In genomic region chr19:10228925-10229324, GRCh38 we compare ENCODE assay signal across 8 cellular contexts. TPM values are rescaled to one million over a fixed set of nuclear protein-coding genes. Genes with fewer than 3 reads are reported as not detected.
DNase-seq lines count a peak whose midpoint lies in the region; ATAC-seq and TF ChIP-seq lines count a peak whose summit lies in the region.

No MANE protein-coding gene starts in this region.

- peaks cover 2% of the 10 kb centered on the region for H3K36me3 Mint-ChIP-seq in activated CD4-positive, alpha-beta T cell treated with anti-CD3 and anti-CD28 coated beads for 36 hours (ENCODE audit: low read depth)
- H3K36me3 Mint-ChIP-seq in activated CD8-positive, alpha-beta T cell treated with anti-CD3 and anti-CD28 coated beads for 36 hours (ENCODE audit: low read depth) = no peaks in the 10 kb centered on the region

- H3K9me3 Mint-ChIP-seq in activated CD4-positive, alpha-beta T cell treated with anti-CD3 and anti-CD28 coated beads for 36 hours (ENCODE audit: low read depth) = no peaks in the 10 kb centered on the region
- H3K9me3 Mint-ChIP-seq in activated CD8-positive, alpha-beta T cell treated with anti-CD3 and anti-CD28 coated beads for 36 hours = no peaks in the 10 kb centered on the region

- peak; percentile 60 for DNase-seq in activated CD4-positive, alpha-beta T cell treated with anti-CD3 and anti-CD28 coated beads for 36 hours
- no peak for DNase-seq in activated CD4-positive, alpha-beta T cell treated with anti-CD3 and anti-CD28 coated beads for 1 hour
- DNase-seq in MG63 (peak; percentile 65), foreskin keratinocyte (no peak), hippocampal formation (lab: John Stamatoyannopoulos, UW) (no peak)
- peak; percentile 61 for DNase-seq in activated CD8-positive, alpha-beta T cell treated with anti-CD3 and anti-CD28 coated beads for 36 hours
- peak; percentile 29 for DNase-seq in stimulated activated CD4-positive, alpha-beta T cell treated with anti-CD3 and anti-CD28 coated beads, Interleukin-4, amount 100 ng/mL, for 1 hour

- H3K36me3 ChIP-seq in MG63 = peaks cover 5% of the 10 kb centered on the region; the same call in 1 of the 2 replicates

- no peak overlapping the region for H3K27ac Mint-ChIP-seq in activated CD4-positive, alpha-beta T cell treated with anti-CD3 and anti-CD28 coated beads for 36 hours
- peak overlapping the region; percentile 16 for H3K27ac Mint-ChIP-seq in activated CD8-positive, alpha-beta T cell treated with anti-CD3 and anti-CD28 coated beads for 36 hours

- POLR2A ChIA-PET in activated CD4-positive, alpha-beta T cell treated with anti-CD3 and anti-CD28 coated beads for 36 hours (lab: Charles Lee) = interaction anchor here (0.6 kb wide), 1 partner anchor 42 kb away, joined by 3 read pairs; the partner anchor contains the start of gene ICAM1
- POLR2A ChIA-PET in activated CD8-positive, alpha-beta T cell treated with anti-CD3 and anti-CD28 coated beads for 36 hours (lab: Charles Lee) = interaction anchor here (0.7 to 1.2 kb wide), 4 partner anchors 30 to 133 kb away, joined by 3 read pairs; no protein-coding TSS in a partner anchor

- no peaks in the 10 kb centered on the region for H3K27me3 Mint-ChIP-seq in activated CD4-positive, alpha-beta T cell treated with anti-CD3 and anti-CD28 coated beads for 36 hours
- H3K27me3 Mint-ChIP-seq in activated CD8-positive, alpha-beta T cell treated with anti-CD3 and anti-CD28 coated beads for 36 hours = no peaks in the 10 kb centered on the region

- CTCF ChIA-PET in activated CD4-positive, alpha-beta T cell treated with anti-CD3 and anti-CD28 coated beads for 36 hours (lab: Charles Lee) = interaction anchor here (0.6 to 1.6 kb wide), 7 partner anchors 9 to 160 kb away, joined by 3 to 18 read pairs (median 3); no protein-coding TSS in a partner anchor
- CTCF ChIA-PET in activated CD8-positive, alpha-beta T cell treated with anti-CD3 and anti-CD28 coated beads for 36 hours (lab: Charles Lee) = interaction anchor here (0.8 to 3.8 kb wide), 11 partner anchors 11 to 105 kb away, joined by 3 to 23 read pairs (median 5); partner anchors contain the start of gene DNMT1

- H3K4me3 ChIP-seq in MG63 = no peak overlapping the region

- H3K9me3 ChIP-seq in MG63 = no peaks in the 10 kb centered on the region

- TF ChIP-seq CTCF in activated CD8-positive, alpha-beta T cell treated with anti-CD3 and anti-CD28 coated beads for 36 hours (IDR thresholded peaks at IDR 0.05) = peak; percentile 77
- peak; percentile 55 for TF ChIP-seq CTCF in foreskin keratinocyte (conservative IDR thresholded peaks at IDR 0.05)

- H3K27ac ChIP-seq in foreskin keratinocyte = no peak overlapping the region

- H3K27me3 ChIP-seq in MG63 (no peaks in the 10 kb centered on the region), foreskin keratinocyte (no peaks in the 10 kb centered on the region)

- intact Hi-C loops in activated CD4-positive, alpha-beta T cell treated with anti-CD3 and anti-CD28 coated beads for 36 hours (cut with DNase I, micrococcal nuclease) = no loop called here
- intact Hi-C loops in activated CD8-positive, alpha-beta T cell treated with anti-CD3 and anti-CD28 coated beads for 36 hours (cut with micrococcal nuclease) = no loop called here

- H3K4me1 Mint-ChIP-seq in activated CD4-positive, alpha-beta T cell treated with anti-CD3 and anti-CD28 coated beads for 36 hours = peaks cover 16% of the 10 kb centered on the region
- peaks cover 16% of the 10 kb centered on the region for H3K4me1 Mint-ChIP-seq in activated CD8-positive, alpha-beta T cell treated with anti-CD3 and anti-CD28 coated beads for 36 hours (ENCODE audit: low read depth)

- no peaks in the 10 kb centered on the region for H3K4me1 ChIP-seq in foreskin keratinocyte

- peak overlapping the region; percentile 81 for H3K4me3 Mint-ChIP-seq in activated CD4-positive, alpha-beta T cell treated with anti-CD3 and anti-CD28 coated beads for 36 hours
- no peak overlapping the region for H3K4me3 Mint-ChIP-seq in activated CD8-positive, alpha-beta T cell treated with anti-CD3 and anti-CD28 coated beads for 36 hours

- no peak for ATAC-seq in activated CD4-positive, alpha-beta T cell treated with anti-CD3 and anti-CD28 coated beads for 36 hours
- peak; percentile 31 for ATAC-seq in activated CD8-positive, alpha-beta T cell treated with anti-CD3 and anti-CD28 coated beads for 36 hours
- ATAC-seq in foreskin keratinocyte (no peak), GM21447 (IDR thresholded peaks at IDR 0.05; ENCODE audit: unreplicated experiment) (no peak)

RNA-seq across cellular contexts. Expression of gene S1PR2, which starts 2.2 kb away (rescaled TPM):
- total RNA-seq in activated CD4-positive, alpha-beta T cell treated with anti-CD3 and anti-CD28 coated beads for 36 hours = 1 to 10 TPM; 8.1 to 9.0 TPM
- 14.0 and 14.6 TPM in 2 replicates for total RNA-seq in MG63 (2014; rRNA removed; shearing (Covaris generic); ENCODE audit: low replicate concordance)
- total RNA-seq in activated CD8-positive, alpha-beta T cell treated with anti-CD3 and anti-CD28 coated beads for 36 hours = 1 to 10 TPM; 6.3 to 6.6 TPM
- 3.4 and 4.7 TPM in 2 replicates for total RNA-seq in foreskin keratinocyte
- polyA plus RNA-seq in foreskin keratinocyte = 2.2 and 2.5 TPM in 2 replicates

RNA-seq across cellular contexts. Expression of gene MRPL4, which starts 23.1 kb away (rescaled TPM):
- total RNA-seq in activated CD4-positive, alpha-beta T cell treated with anti-CD3 and anti-CD28 coated beads for 36 hours = 100 to 1,000 TPM; 130 to 140 TPM
- total RNA-seq in MG63 (2014; rRNA removed; shearing (Covaris generic); ENCODE audit: low replicate concordance) = 188 and 218 TPM in 2 replicates
- 100 to 1,000 TPM; 151 to 153 TPM for total RNA-seq in activated CD8-positive, alpha-beta T cell treated with anti-CD3 and anti-CD28 coated beads for 36 hours
- total RNA-seq in foreskin keratinocyte = 80.3 and 94.6 TPM in 2 replicates
- polyA plus RNA-seq in foreskin keratinocyte = 123 and 127 TPM in 2 replicates

RNA-seq across cellular contexts. Expression of gene DNMT1, which starts 34.2 kb away (rescaled TPM):
- total RNA-seq in activated CD4-positive, alpha-beta T cell treated with anti-CD3 and anti-CD28 coated beads for 36 hours = 100 to 1,000 TPM; 374 to 385 TPM
- total RNA-seq in MG63 (2014; rRNA removed; shearing (Covaris generic); ENCODE audit: low replicate concordance) = 73.4 and 138 TPM in 2 replicates
- total RNA-seq in activated CD8-positive, alpha-beta T cell treated with anti-CD3 and anti-CD28 coated beads for 36 hours = 100 to 1,000 TPM; 372 to 379 TPM
- total RNA-seq in foreskin keratinocyte = 138 and 160 TPM in 2 replicates
- 87.8 and 110 TPM in 2 replicates for polyA plus RNA-seq in foreskin keratinocyte

RNA-seq across cellular contexts. Expression of gene ICAM1, which starts 42.0 kb away (rescaled TPM):
- 10 to 100 TPM; 27.9 to 30.9 TPM for total RNA-seq in activated CD4-positive, alpha-beta T cell treated with anti-CD3 and anti-CD28 coated beads for 36 hours
- 3.8 and 5.1 TPM in 2 replicates for total RNA-seq in MG63 (2014; rRNA removed; shearing (Covaris generic); ENCODE audit: low replicate concordance)
- total RNA-seq in activated CD8-positive, alpha-beta T cell treated with anti-CD3 and anti-CD28 coated beads for 36 hours = 10 to 100 TPM; 35.5 to 37.2 TPM
- total RNA-seq in foreskin keratinocyte = 0.71 and 1.7 TPM in 2 replicates
- 0.56 and 1.3 TPM in 2 replicates for polyA plus RNA-seq in foreskin keratinocyte

RNA-seq across cellular contexts. Expression of gene ICAM4, which starts 57.8 kb away (rescaled TPM):
- under 1 TPM; 0.23 to 0.46 TPM for total RNA-seq in activated CD4-positive, alpha-beta T cell treated with anti-CD3 and anti-CD28 coated beads for 36 hours
- not detected in 2 replicates for total RNA-seq in MG63 (2014; rRNA removed; shearing (Covaris generic); ENCODE audit: low replicate concordance)
- total RNA-seq in activated CD8-positive, alpha-beta T cell treated with anti-CD3 and anti-CD28 coated beads for 36 hours = under 1 TPM; 0.36 to 0.54 TPM
- total RNA-seq in foreskin keratinocyte = 0.49 and 0.71 TPM in 2 replicates
- 0.51 and 1.8 TPM in 2 replicates for polyA plus RNA-seq in foreskin keratinocyte

Comparison
In these comparisons a context has a peak if more than half of its experiments do, and no peak if none do; other contexts are left out.
1. DNase-seq: peak in activated CD4-positive, alpha-beta T cell treated with anti-CD3 and anti-CD28 coated beads for 36 hours (single experiment), MG63 (single experiment), activated CD8-positive, alpha-beta T cell treated with anti-CD3 and anti-CD28 coated beads for 36 hours (single experiment) and stimulated activated CD4-positive, alpha-beta T cell treated with anti-CD3 and anti-CD28 coated beads, Interleukin-4, amount 100 ng/mL, for 1 hour (single experiment); none in activated CD4-positive, alpha-beta T cell treated with anti-CD3 and anti-CD28 coated beads for 1 hour (single experiment), foreskin keratinocyte (0 of 2) and hippocampal formation (0 of 2).